16 cellular contexts compared by ENCODE assay signal in genomic region chr6:15495375-15495901, GRCh38.
DNase-seq lines count a peak whose midpoint lies in the region; ATAC-seq and TF ChIP-seq lines count a peak whose summit lies in the region.
"Had no signal": no experiment of that assay in that cellular context is flagged by ENCODE, and none has a peak within 500 bp of the region (broad histone marks: within the 10 kb centered on the region; RNA-seq: fewer than 3 reads in every experiment).

No MANE protein-coding gene starts in this region.

- POLR2A ChIA-PET in activated CD8-positive, alpha-beta T cell treated with anti-CD3 and anti-CD28 coated beads for 36 hours (lab: Charles Lee): no interaction called here
- POLR2A ChIA-PET in activated CD8-positive, alpha-beta T cell treated with anti-CD3 and anti-CD28 coated beads, Interleukin-2, amount 10 ng/mL, durations not matched to agents 7 days and 5 days (lab: Charles Lee): no interaction called here

- H3K4me1 ChIP-seq in heart left ventricle (peaks cover 0 to 43% (median 32%) of the 10 kb centered on the region in 12 donors), gastrocnemius medialis (peaks cover 30 to 34% of the 10 kb centered on the region in 2 donors), stomach (peaks cover 9 to 35% (median 23%) of the 10 kb centered on the region in 4 donors)

- intact Hi-C loops in activated CD8-positive, alpha-beta T cell treated with anti-CD3 and anti-CD28 coated beads for 36 hours (cut with micrococcal nuclease): no loop called here
- intact Hi-C loops in heart left ventricle (cut with DNase I) (loop anchor here in 7 of 10 donors (10.0 kb wide), 5 partner anchors 241 to 1291 kb away; partner anchors contain the start of gene JARID2 (in 3 of the 7)), gastrocnemius medialis (cut with DNase I; ENCODE audit: low total_unique reads) (loop anchor here (5.0 to 10.0 kb wide), 2 partner anchors 431 to 608 kb away; no protein-coding TSS in a partner anchor), stomach (cut with DNase I; ENCODE audit: low total_unique reads) (no loop called here)

- ATAC-seq in activated CD8-positive, alpha-beta T cell treated with anti-CD3 and anti-CD28 coated beads for 36 hours: no peak
- ATAC-seq in activated CD8-positive, alpha-beta T cell treated with anti-CD3 and anti-CD28 coated beads, Interleukin-2, amount 10 ng/mL, durations not matched to agents 7 days and 5 days: no peak
- ATAC-seq in heart left ventricle (peak; percentile 91 to 93 (median 92)), gastrocnemius medialis (peak; percentile 96 to 97)

- H3K27ac ChIP-seq in heart left ventricle: peak overlapping the region in 10 of 12 donors; percentile 16 to 77 (median 45)
- peak overlapping the region; percentile 78 to 89 (median 86) for H3K27ac ChIP-seq in gastrocnemius medialis
- H3K27ac ChIP-seq in stomach: no peak overlapping the region
- H3K27ac ChIP-seq: HL-60, KMS-11, SK-N-MC had no signal

- CTCF ChIA-PET in activated CD8-positive, alpha-beta T cell treated with anti-CD3 and anti-CD28 coated beads for 36 hours (lab: Charles Lee): no interaction called here
- CTCF ChIA-PET in activated CD8-positive, alpha-beta T cell treated with anti-CD3 and anti-CD28 coated beads, Interleukin-2, amount 10 ng/mL, durations not matched to agents 7 days and 5 days (lab: Charles Lee): no interaction called here

- no peaks in the 10 kb centered on the region for H3K27me3 ChIP-seq in heart left ventricle
- H3K27me3 ChIP-seq in gastrocnemius medialis: no peaks in the 10 kb centered on the region
- no peaks in the 10 kb centered on the region for H3K27me3 ChIP-seq in stomach

- peak overlapping the region; percentile 27 for H3K27ac Mint-ChIP-seq in activated CD8-positive, alpha-beta T cell treated with anti-CD3 and anti-CD28 coated beads for 36 hours
- H3K27ac Mint-ChIP-seq in activated CD8-positive, alpha-beta T cell treated with anti-CD3 and anti-CD28 coated beads, Interleukin-2, amount 10 ng/mL, durations not matched to agents 7 days and 5 days: no peak overlapping the region

- DNase-seq in activated CD8-positive, alpha-beta T cell treated with anti-CD3 and anti-CD28 coated beads for 36 hours: no peak
- no peak for DNase-seq in activated CD8-positive, alpha-beta T cell treated with anti-CD3 and anti-CD28 coated beads, Interleukin-2, amount 10 ng/mL, durations not matched to agents 7 days and 5 days
- DNase-seq in astrocyte of the hippocampus (ENCODE audit: low read depth, low spot score): peak; percentile 24
- DNase-seq in heart left ventricle: peak in 4 of 5 donors; percentile 62 to 87 (median 74)
- peak; percentile 92 to 95 for DNase-seq in gastrocnemius medialis
- DNase-seq in stomach: no peak
- no peak for DNase-seq in hippocampal formation (lab: John Stamatoyannopoulos, UW)
- no peak for DNase-seq in pons (ENCODE audit: low spot score)
- DNase-seq: activated naive CD4-positive, alpha-beta T cell treated with anti-CD3 and anti-CD28 coated beads, Interleukin-2, amount 50 U/mL, for 16 hours; CD4-positive, CD25-positive, alpha-beta regulatory T cell; EL had no signal

- no peak for TF ChIP-seq EP300 in stomach (IDR thresholded peaks at IDR 0.05)

- peaks cover 41% of the 10 kb centered on the region for H3K36me3 Mint-ChIP-seq in activated CD8-positive, alpha-beta T cell treated with anti-CD3 and anti-CD28 coated beads for 36 hours (ENCODE audit: low read depth)
- peaks cover 30% of the 10 kb centered on the region for H3K36me3 Mint-ChIP-seq in activated CD8-positive, alpha-beta T cell treated with anti-CD3 and anti-CD28 coated beads, Interleukin-2, amount 10 ng/mL, durations not matched to agents 7 days and 5 days (ENCODE audit: low read depth)

- no peak overlapping the region for H3K4me3 Mint-ChIP-seq in activated CD8-positive, alpha-beta T cell treated with anti-CD3 and anti-CD28 coated beads for 36 hours
- no peak overlapping the region for H3K4me3 Mint-ChIP-seq in activated CD8-positive, alpha-beta T cell treated with anti-CD3 and anti-CD28 coated beads, Interleukin-2, amount 10 ng/mL, durations not matched to agents 7 days and 5 days
- H3K4me3 Mint-ChIP-seq: CD4-positive, CD25-positive, alpha-beta regulatory T cell; central memory CD8-positive, alpha-beta T cell had no signal

- in situ Hi-C loops in gastrocnemius medialis (cut with MboI; ENCODE audit: low sequenced_read_pairs in 4 of 4): loop anchor here in 2 of 4 donors (25.0 kb wide), 3 partner anchors 233 to 1283 kb away; no protein-coding TSS in a partner anchor

- WGBS in heart left ventricle, 4 donors: 43 to 51% (median 47%) methylated on average over 10 of the region's 10 CpGs
- 72 to 83% (median 78%) methylated on average over 10 of the region's 10 CpGs for WGBS in stomach, 5 donors

- H3K9me3 ChIP-seq in heart left ventricle: no peaks in the 10 kb centered on the region
- no peaks in the 10 kb centered on the region for H3K9me3 ChIP-seq in gastrocnemius medialis
- no peaks in the 10 kb centered on the region for H3K9me3 ChIP-seq in stomach

- TF ChIP-seq POLR2A in heart left ventricle (IDR thresholded peaks at IDR 0.05): no peak
- TF ChIP-seq POLR2A in gastrocnemius medialis (IDR thresholded peaks at IDR 0.05): peak; percentile 50 to 78
- no peak for TF ChIP-seq POLR2A in stomach (IDR thresholded peaks at IDR 0.05)

- H3K36me3 ChIP-seq in heart left ventricle (peaks cover 0 to 32% (median 9%) of the 10 kb centered on the region in 9 donors), gastrocnemius medialis (peaks cover 0 to 11% of the 10 kb centered on the region in 2 donors), stomach (peaks cover 13 to 43% (median 39%) of the 10 kb centered on the region in 4 donors)

- H3K27me3 Mint-ChIP-seq in activated CD8-positive, alpha-beta T cell treated with anti-CD3 and anti-CD28 coated beads for 36 hours: no peaks in the 10 kb centered on the region
- no peaks in the 10 kb centered on the region for H3K27me3 Mint-ChIP-seq in activated CD8-positive, alpha-beta T cell treated with anti-CD3 and anti-CD28 coated beads, Interleukin-2, amount 10 ng/mL, durations not matched to agents 7 days and 5 days (ENCODE audit: low read depth)
- H3K27me3 Mint-ChIP-seq: CD4-positive, CD25-positive, alpha-beta regulatory T cell; central memory CD8-positive, alpha-beta T cell; progenitor cell of endocrine pancreas had no signal

- no peaks in the 10 kb centered on the region for H3K9me3 Mint-ChIP-seq in activated CD8-positive, alpha-beta T cell treated with anti-CD3 and anti-CD28 coated beads for 36 hours
- no peaks in the 10 kb centered on the region for H3K9me3 Mint-ChIP-seq in activated CD8-positive, alpha-beta T cell treated with anti-CD3 and anti-CD28 coated beads, Interleukin-2, amount 10 ng/mL, durations not matched to agents 7 days and 5 days (ENCODE audit: insufficient read depth)
- H3K9me3 Mint-ChIP-seq: CD4-positive, CD25-positive, alpha-beta regulatory T cell; central memory CD8-positive, alpha-beta T cell had no signal

- TF ChIP-seq CTCF in activated CD8-positive, alpha-beta T cell treated with anti-CD3 and anti-CD28 coated beads for 36 hours (IDR thresholded peaks at IDR 0.05): no peak
- no peak for TF ChIP-seq CTCF in heart left ventricle (IDR thresholded peaks at IDR 0.05)
- TF ChIP-seq CTCF in gastrocnemius medialis (IDR thresholded peaks at IDR 0.05 in 4 of 5, conservative IDR thresholded peaks at IDR 0.05 in 1 of 5): peak in 1 of 5 experiments; percentile 28
- no peak for TF ChIP-seq CTCF in stomach (IDR thresholded peaks at IDR 0.05)

- H3K4me1 Mint-ChIP-seq in activated CD8-positive, alpha-beta T cell treated with anti-CD3 and anti-CD28 coated beads for 36 hours (ENCODE audit: low read depth): peaks cover 25% of the 10 kb centered on the region
- H3K4me1 Mint-ChIP-seq in activated CD8-positive, alpha-beta T cell treated with anti-CD3 and anti-CD28 coated beads, Interleukin-2, amount 10 ng/mL, durations not matched to agents 7 days and 5 days (ENCODE audit: low read depth): peaks cover 24% of the 10 kb centered on the region

- H3K4me3 ChIP-seq in heart left ventricle: no peak overlapping the region
- no peak overlapping the region for H3K4me3 ChIP-seq in gastrocnemius medialis
- H3K4me3 ChIP-seq in stomach: no peak overlapping the region
- H3K4me3 ChIP-seq: SK-N-MC had no signal

Comparison
In these comparisons a context has a peak if more than half of its experiments do, and no peak if none do; other contexts are left out.
1. ATAC-seq: peak in heart left ventricle (4 of 4) and gastrocnemius medialis (2 of 2); none in activated CD8-positive, alpha-beta T cell treated with anti-CD3 and anti-CD28 coated beads for 36 hours (single experiment) and activated CD8-positive, alpha-beta T cell treated with anti-CD3 and anti-CD28 coated beads, Interleukin-2, amount 10 ng/mL, durations not matched to agents 7 days and 5 days (single experiment).
2. DNase-seq: peak in astrocyte of the hippocampus (single experiment), heart left ventricle (4 of 5) and gastrocnemius medialis (2 of 2); none in activated CD8-positive, alpha-beta T cell treated with anti-CD3 and anti-CD28 coated beads for 36 hours (single experiment), activated CD8-positive, alpha-beta T cell treated with anti-CD3 and anti-CD28 coated beads, Interleukin-2, amount 10 ng/mL, durations not matched to agents 7 days and 5 days (single experiment), stomach (single experiment), hippocampal formation (0 of 2) and pons (single experiment).
3. H3K27ac ChIP-seq: peak in heart left ventricle (10 of 12) and gastrocnemius medialis (4 of 4); none in stomach (0 of 5).
4. POLR2A ChIP-seq: peak in gastrocnemius medialis (2 of 2); none in heart left ventricle (0 of 2) and stomach (0 of 4).
5. intact Hi-C loops: an anchor here in heart left ventricle (10.0 kb wide) and gastrocnemius medialis (5.0 to 10.0 kb wide); none called in activated CD8-positive, alpha-beta T cell treated with anti-CD3 and anti-CD28 coated beads for 36 hours and stomach.